17 cellular contexts compared by ENCODE assay signal in genomic region chr16:68369168-68369567, GRCh38. TPM values are rescaled to one million over a fixed set of nuclear protein-coding genes. Genes with fewer than 3 reads are reported as not detected.
DNase-seq lines count a peak whose midpoint lies in the region; ATAC-seq and TF ChIP-seq lines count a peak whose summit lies in the region.
"Had no signal": no experiment of that assay in that cellular context is flagged by ENCODE, and none has a peak within 500 bp of the region (broad histone marks: within the 10 kb centered on the region; RNA-seq: fewer than 3 reads in every experiment).

No MANE protein-coding gene starts in this region.

- TF ChIP-seq CTCF in neural progenitor cell (IDR thresholded peaks at IDR 0.05), result no peak

- H3K27ac ChIP-seq in neural progenitor cell, result no peak overlapping the region
- H3K27ac ChIP-seq: VCaP had no signal

- no peak overlapping the region for H3K4me3 ChIP-seq in neural progenitor cell
- H3K4me3 ChIP-seq: Peyer's patch had no signal

- H3K9me3 Mint-ChIP-seq in activated T-cell treated with anti-CD3 and anti-CD28 coated beads, Interleukin-2, amount 50 U/mL, for 24 hours, result no peaks in the 10 kb centered on the region
- H3K9me3 Mint-ChIP-seq in activated T-helper 17 cell treated with anti-CD3 and anti-CD28 coated beads, Interleukin-2, amount 50 U/mL, for 72 hours, result no peaks in the 10 kb centered on the region
- H3K9me3 Mint-ChIP-seq in neural progenitor cell, result no peaks in the 10 kb centered on the region

- no peaks in the 10 kb centered on the region for H3K27me3 ChIP-seq in neural progenitor cell
- H3K27me3 ChIP-seq: Peyer's patch had no signal

- no peak overlapping the region for H3K27ac Mint-ChIP-seq in activated T-cell treated with anti-CD3 and anti-CD28 coated beads, Interleukin-2, amount 50 U/mL, for 24 hours
- H3K27ac Mint-ChIP-seq in activated T-helper 17 cell treated with anti-CD3 and anti-CD28 coated beads, Interleukin-2, amount 50 U/mL, for 72 hours, result no peak overlapping the region
- peak overlapping the region; percentile 95 for H3K27ac Mint-ChIP-seq in neural progenitor cell

- H3K79me2 ChIP-seq in neural progenitor cell (ENCODE audit: low read depth), result no peaks in the 10 kb centered on the region

- H2AFZ ChIP-seq in neural progenitor cell (replicated peaks), result no peak overlapping the region

- H3K36me3 Mint-ChIP-seq in activated T-cell treated with anti-CD3 and anti-CD28 coated beads, Interleukin-2, amount 50 U/mL, for 24 hours (ENCODE audit: low read depth), result no peaks in the 10 kb centered on the region
- no peaks in the 10 kb centered on the region for H3K36me3 Mint-ChIP-seq in activated T-helper 17 cell treated with anti-CD3 and anti-CD28 coated beads, Interleukin-2, amount 50 U/mL, for 72 hours (ENCODE audit: low read depth)
- no peaks in the 10 kb centered on the region for H3K36me3 Mint-ChIP-seq in neural progenitor cell

- no peaks in the 10 kb centered on the region for H3K36me3 ChIP-seq in neural progenitor cell

- peak; percentile 6 for ATAC-seq in HG02852 (IDR thresholded peaks at IDR 0.05; ENCODE audit: unreplicated experiment)
- peak; percentile 28 for ATAC-seq in activated T-helper 17 cell treated with anti-CD3 and anti-CD28 coated beads, Interleukin-2, amount 50 U/mL, for 72 hours (replicated peaks)
- ATAC-seq: HCT116 had no signal

- no peaks in the 10 kb centered on the region for H3K9me3 ChIP-seq in neural progenitor cell (ENCODE audit: low read depth)
- H3K9me3 ChIP-seq: Peyer's patch had no signal

- no peak for DNase-seq in activated T-cell treated with anti-CD3 and anti-CD28 coated beads, Interleukin-2, amount 50 U/mL, for 24 hours
- DNase-seq in activated T-cell treated with anti-CD3 and anti-CD28 coated beads for 4 hours (no peak), neural progenitor cell (ENCODE audit: low spot score) (no peak), nucleus accumbens (lab: John Stamatoyannopoulos, UW) (no peak), activated gamma-delta T cell (lab: John Stamatoyannopoulos, UW) (no peak)
- no peak for DNase-seq in stimulated activated CD4-positive, alpha-beta T cell treated with anti-CD3 and anti-CD28 coated beads, Interleukin-2, amount 100 ng/mL, for 48 hours
- DNase-seq: ACHN; activated CD8-positive, alpha-beta memory T cell treated with anti-CD3 and anti-CD28 coated beads, Interleukin-2, amount 50 U/mL, for 4 hours; Calu3; effector CD4-positive, alpha-beta T cell; NCI-H748 treated with DMSO at 0.1 percent for 48 hours; stimulated activated CD4-positive, alpha-beta T cell treated with anti-CD3 and anti-CD28 coated beads, Interleukin-12 subunit alpha, Interleukin-12 subunit beta, amount 100 ng/mL, for 4 hours had no signal

- no peak overlapping the region for H3K4me2 ChIP-seq in neural progenitor cell

- no peaks in the 10 kb centered on the region for H3F3A ChIP-seq in neural progenitor cell (ENCODE audit: low read depth)

- H3K4me3 Mint-ChIP-seq in activated T-cell treated with anti-CD3 and anti-CD28 coated beads, Interleukin-2, amount 50 U/mL, for 24 hours, result peak overlapping the region; percentile 12
- peak overlapping the region; percentile 29 for H3K4me3 Mint-ChIP-seq in activated T-helper 17 cell treated with anti-CD3 and anti-CD28 coated beads, Interleukin-2, amount 50 U/mL, for 72 hours
- H3K4me3 Mint-ChIP-seq in neural progenitor cell, result no peak overlapping the region

- no peaks in the 10 kb centered on the region for H4K20me1 ChIP-seq in neural progenitor cell (ENCODE audit: low read depth)

- peaks cover 26% of the 10 kb centered on the region for H3K4me1 ChIP-seq in neural progenitor cell

- peaks cover 26% of the 10 kb centered on the region for H3K27me3 Mint-ChIP-seq in activated T-cell treated with anti-CD3 and anti-CD28 coated beads, Interleukin-2, amount 50 U/mL, for 24 hours
- H3K27me3 Mint-ChIP-seq in activated T-helper 17 cell treated with anti-CD3 and anti-CD28 coated beads, Interleukin-2, amount 50 U/mL, for 72 hours, result peaks cover 8% of the 10 kb centered on the region
- peaks cover 12% of the 10 kb centered on the region for H3K27me3 Mint-ChIP-seq in neural progenitor cell (ENCODE audit: insufficient read depth, low read depth)

- peaks cover 39% of the 10 kb centered on the region for H3K4me1 Mint-ChIP-seq in activated T-cell treated with anti-CD3 and anti-CD28 coated beads, Interleukin-2, amount 50 U/mL, for 24 hours (ENCODE audit: low read depth)
- H3K4me1 Mint-ChIP-seq in activated T-helper 17 cell treated with anti-CD3 and anti-CD28 coated beads, Interleukin-2, amount 50 U/mL, for 72 hours, result peaks cover 32% of the 10 kb centered on the region
- H3K4me1 Mint-ChIP-seq in neural progenitor cell, result peaks cover 56% of the 10 kb centered on the region

- no peak overlapping the region for H3K9ac ChIP-seq in neural progenitor cell

RNA-seq across cellular contexts. Expression of gene PRMT7, which starts 58.3 kb away (rescaled TPM):
- total RNA-seq in activated T-helper 17 cell treated with anti-CD3 and anti-CD28 coated beads, Interleukin-2, amount 50 U/mL, for 72 hours, result 10 to 100 TPM; 53.3 to 57.8 TPM
- total RNA-seq in neural progenitor cell (ENCODE audit: low replicate concordance), result 70.2 and 79.7 TPM in 2 replicates

RNA-seq across cellular contexts. Expression of gene SLC7A6OS, which starts 58.4 kb away (rescaled TPM):
- 10 to 100 TPM; 21.3 to 21.8 TPM for total RNA-seq in activated T-helper 17 cell treated with anti-CD3 and anti-CD28 coated beads, Interleukin-2, amount 50 U/mL, for 72 hours
- 18.7 and 18.8 TPM in 2 replicates for total RNA-seq in neural progenitor cell (ENCODE audit: low replicate concordance)
